In the genomic region with DNA sequence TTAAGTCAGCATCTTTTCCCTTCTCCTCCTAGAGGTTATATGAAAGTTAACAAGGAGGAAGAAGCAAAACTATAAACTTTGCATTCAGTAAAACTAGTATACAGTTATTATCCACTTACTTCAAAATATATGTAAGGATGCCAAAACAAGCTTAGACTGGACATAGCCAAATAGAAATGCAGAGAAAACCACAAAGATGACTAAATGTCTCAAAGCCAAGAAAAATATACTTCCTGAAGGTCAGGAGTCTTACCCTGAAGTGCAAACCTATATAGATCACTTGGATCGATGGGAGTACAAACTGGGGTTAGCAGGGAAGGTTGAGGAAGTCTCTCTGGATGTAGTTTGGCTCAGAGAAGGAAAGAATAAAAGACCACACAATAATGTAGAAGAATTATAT, we compare ENCODE assay signal across 23 cellular contexts.
A peak's percentile ranks its signal among the peaks of the same experiment; 100 is the strongest.
DNase-seq lines count a peak whose midpoint lies in the region; FAIRE-seq and TF ChIP-seq lines count a peak whose summit lies in the region.
"Had no signal": no experiment of that assay in that cellular context is flagged by ENCODE, and none has a peak within 500 bp of the region (broad histone marks: within the 10 kb centered on the region; RNA-seq: fewer than 3 reads in every experiment).

No MANE protein-coding gene starts in this region.

- H3K4me3 Mint-ChIP-seq in astrocyte (ENCODE audit: unreplicated experiment) = no peak overlapping the region
- H3K4me3 Mint-ChIP-seq: activated naive CD8-positive, alpha-beta T cell treated with anti-CD3 and anti-CD28 coated beads, Interleukin-2, amount 50 U/mL, for 24 hours; type B pancreatic cell had no signal

- peaks cover 26% of the 10 kb centered on the region for H3K4me1 ChIP-seq in astrocyte (ENCODE audit: insufficient read depth, low read length)
- H3K4me1 ChIP-seq: SJCRH30 had no signal

- no peaks in the 10 kb centered on the region for H3K9me3 ChIP-seq in astrocyte (ENCODE audit: insufficient read depth, low read depth, low read length)
- H3K9me3 ChIP-seq: SJCRH30 had no signal

- H3K79me2 ChIP-seq in astrocyte (ENCODE audit: insufficient read depth, low read length) = no peaks in the 10 kb centered on the region

- no peak overlapping the region for H2AFZ ChIP-seq in astrocyte (ENCODE audit: low read depth, low read length)

- FAIRE-seq in astrocyte (lab: Jason Lieb, UNC) = peak; percentile 84
- FAIRE-seq: small intestine had no signal

- H3K9ac ChIP-seq in astrocyte (ENCODE audit: low read length) = no peak overlapping the region

- H3K27me3 Mint-ChIP-seq in astrocyte (ENCODE audit: low read depth, unreplicated experiment) = no peaks in the 10 kb centered on the region
- H3K27me3 Mint-ChIP-seq: type B pancreatic cell had no signal

- H3K4me2 ChIP-seq in astrocyte (ENCODE audit: low read length) = peak overlapping the region; percentile 46

- H3K36me3 ChIP-seq in astrocyte (ENCODE audit: insufficient read depth, low read length) = no peaks in the 10 kb centered on the region
- H3K36me3 ChIP-seq: cardiac muscle cell, heart left ventricle, SJCRH30 had no signal

- no peaks in the 10 kb centered on the region for H3K27me3 ChIP-seq in astrocyte (ENCODE audit: insufficient read depth, low read length)
- H3K27me3 ChIP-seq: cardiac muscle cell, heart left ventricle, SJCRH30 had no signal

- peaks cover 34% of the 10 kb centered on the region for H3K4me1 Mint-ChIP-seq in astrocyte (ENCODE audit: low read depth, unreplicated experiment)
- H3K4me1 Mint-ChIP-seq: activated naive CD8-positive, alpha-beta T cell treated with anti-CD3 and anti-CD28 coated beads, Interleukin-2, amount 50 U/mL, for 24 hours had no signal

- H3K9me3 Mint-ChIP-seq in astrocyte (ENCODE audit: unreplicated experiment) = peaks cover 2% of the 10 kb centered on the region
- H3K9me3 Mint-ChIP-seq: type B pancreatic cell had no signal

- H3K27ac Mint-ChIP-seq in astrocyte (ENCODE audit: unreplicated experiment) = peak overlapping the region; percentile 72
- H3K27ac Mint-ChIP-seq: activated naive CD8-positive, alpha-beta T cell treated with anti-CD3 and anti-CD28 coated beads, Interleukin-2, amount 50 U/mL, for 24 hours; type B pancreatic cell had no signal

- TF ChIP-seq CTCF in astrocyte (IDR thresholded peaks at IDR 0.05; ENCODE audit: insufficient read depth, low read depth, low read length) = no peak
- TF ChIP-seq CTCF in fibroblast of the aortic adventitia (IDR thresholded peaks at IDR 0.05; ENCODE audit: insufficient read depth, low read length) = no peak

- DNase-seq in HCEC 1CT (peak; percentile 11), astrocyte (ENCODE audit: low read depth) (peak; percentile 56), fibroblast of the aortic adventitia (ENCODE audit: low read depth) (peak; percentile 63), stromal cell of bone marrow (ENCODE audit: low read depth) (peak; percentile 51), HuH-7.5 (ENCODE audit: low spot score) (no peak), DMS79 treated with DMSO at 0.1 percent for 48 hours (lab: John Stamatoyannopoulos, UW) (no peak), NCI-H82 (lab: John Stamatoyannopoulos, UW) (no peak)
- DNase-seq: activated CD4-positive, alpha-beta T cell treated with anti-CD3 and anti-CD28 coated beads for 1 hour; activated gamma-delta T cell; activated naive CD8-positive, alpha-beta T cell treated with anti-CD3 and anti-CD28 coated beads, Interleukin-2, amount 50 U/mL, for 24 hours; cortex of kidney; DMS153; heart left ventricle; KG1; NCI-H1436 treated with DMSO at 0.1 percent for 48 hours; NCI-H2107; NCI-H510A; SJCRH30; small intestine; stimulated activated CD4-positive, alpha-beta T cell treated with anti-CD3 and anti-CD28 coated beads, Interleukin-1b, Interleukin-23, amount 100 ng/mL, for 48 hours; T-helper 1 cell had no signal

- no peaks in the 10 kb centered on the region for H3K36me3 Mint-ChIP-seq in astrocyte (ENCODE audit: low read depth, unreplicated experiment)
- H3K36me3 Mint-ChIP-seq: type B pancreatic cell had no signal

- H4K20me1 ChIP-seq in astrocyte (ENCODE audit: insufficient read depth, low read length) = no peaks in the 10 kb centered on the region

- peak overlapping the region; percentile 20 for H3K27ac ChIP-seq in astrocyte (ENCODE audit: low read depth, low read length)
- H3K27ac ChIP-seq: cardiac muscle cell, heart left ventricle, SJCRH30 had no signal

- no peak overlapping the region for H3K4me3 ChIP-seq in astrocyte (ENCODE audit: insufficient read depth, low read depth, low read length)
- no peak overlapping the region for H3K4me3 ChIP-seq in fibroblast of the aortic adventitia (ENCODE audit: low read depth, low read length)
- H3K4me3 ChIP-seq: cardiac muscle cell, heart left ventricle, SJCRH30 had no signal

Comparison
In these comparisons a context has a peak if more than half of its experiments do, and no peak if none do; other contexts are left out.
1. DNase-seq: peak in HCEC 1CT (single experiment), astrocyte (single experiment), fibroblast of the aortic adventitia (single experiment) and stromal cell of bone marrow (single experiment); none in HuH-7.5 (single experiment), DMS79 treated with DMSO at 0.1 percent for 48 hours (single experiment) and NCI-H82 (single experiment).